Comparison of ENCODE assay signal across 41 cellular contexts in the genomic region with DNA sequence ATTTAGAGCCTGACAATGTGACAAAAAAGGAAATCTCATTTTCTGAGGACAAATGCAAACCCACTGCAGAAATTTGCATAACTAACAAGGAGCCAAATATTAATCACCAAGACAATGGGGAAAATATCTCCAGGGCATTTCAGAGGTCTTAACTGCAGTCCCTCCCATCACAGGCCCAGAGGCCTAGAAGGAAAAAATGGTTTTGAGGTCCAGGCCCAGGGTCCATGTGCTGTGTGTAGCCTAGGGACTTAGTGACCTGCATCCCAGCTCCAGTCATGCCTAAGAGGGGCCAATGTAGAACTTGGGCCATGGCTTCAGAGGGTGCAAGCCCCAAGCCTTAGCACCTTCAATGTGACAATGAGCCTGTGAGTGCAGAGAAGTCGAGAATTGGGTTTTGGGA. TPM values are rescaled to one million over a fixed set of nuclear protein-coding genes. Genes with fewer than 3 reads are reported as not detected.
"Had no signal": no experiment of that assay in that cellular context is flagged by ENCODE, and none has a peak within 500 bp of the region (broad histone marks: within the 10 kb centered on the region; RNA-seq: fewer than 3 reads in every experiment).

No MANE protein-coding gene starts in this region.

- H3K4me1 ChIP-seq: adrenal gland, ascending aorta, body of pancreas, breast epithelium had no signal

- H3K27ac ChIP-seq: adrenal gland, ascending aorta, body of pancreas, brain microvascular endothelial cell, breast epithelium, cardiac muscle cell had no signal

- H3K4me3 ChIP-seq: adrenal gland, ascending aorta, body of pancreas, breast epithelium, cardiac muscle cell had no signal

- H3K27ac Mint-ChIP-seq: activated naive CD4-positive, alpha-beta T cell treated with anti-CD3 and anti-CD28 coated beads, Interleukin-2, amount 10 ng/mL, durations not matched to agents 7 days and 5 days; activated naive CD4-positive, alpha-beta T cell treated with anti-CD3 and anti-CD28 coated beads, Interleukin-2, amount 50 U/mL, for 24 hours; activated naive CD4-positive, alpha-beta T cell treated with anti-CD3 and anti-CD28 coated beads, Interleukin-2, amount 50 U/mL, for 72 hours; activated naive CD8-positive, alpha-beta T cell; activated naive CD8-positive, alpha-beta T cell treated with anti-CD3 and anti-CD28 coated beads for 36 hours; activated naive CD8-positive, alpha-beta T cell treated with anti-CD3 and anti-CD28 coated beads, Interleukin-2, amount 10 ng/mL, durations not matched to agents 7 days and 5 days; activated naive CD8-positive, alpha-beta T cell treated with anti-CD3 and anti-CD28 coated beads, Interleukin-2, amount 50 U/mL, for 24 hours; activated T-cell treated with anti-CD3 and anti-CD28 coated beads, Interleukin-2, amount 50 U/mL, for 24 hours; activated T-cell treated with anti-CD3 and anti-CD28 coated beads, Interleukin-2, amount 50 U/mL, for 72 hours; activated T-helper 1 cell treated with anti-CD3 and anti-CD28 coated beads, Interleukin-12 subunit alpha, Interleukin-12 subunit beta, Interleukin-2, Interleukin-4 antibody, amounts not matched to agents 30 ng/mL and 10 ng/mL and 1 ng/mL, durations not matched to agents 14 hours and 24 hours and 36 hours; activated T-helper 17 cell treated with anti-CD3 and anti-CD28 coated beads, Interleukin-2, amount 50 U/mL, for 72 hours; activated T-helper 2 cell treated with anti-CD3 and anti-CD28 coated beads, Interferon-gamma antibody, Interleukin-2, Interleukin-4, amounts not matched to agents 10 μg/mL and 5 μg/mL and 100 μg/mL, durations not matched to agents 14 hours and 24 hours and 36 hours; brain had no signal

- H3K4me3 Mint-ChIP-seq: activated naive CD4-positive, alpha-beta T cell treated with anti-CD3 and anti-CD28 coated beads for 36 hours; activated naive CD4-positive, alpha-beta T cell treated with anti-CD3 and anti-CD28 coated beads, Interleukin-2, amount 10 ng/mL, durations not matched to agents 7 days and 5 days; activated naive CD4-positive, alpha-beta T cell treated with anti-CD3 and anti-CD28 coated beads, Interleukin-2, amount 50 U/mL, for 24 hours; activated naive CD8-positive, alpha-beta T cell; activated naive CD8-positive, alpha-beta T cell treated with anti-CD3 and anti-CD28 coated beads for 36 hours; activated naive CD8-positive, alpha-beta T cell treated with anti-CD3 and anti-CD28 coated beads, Interleukin-2, amount 10 ng/mL, durations not matched to agents 7 days and 5 days; activated naive CD8-positive, alpha-beta T cell treated with anti-CD3 and anti-CD28 coated beads, Interleukin-2, amount 50 U/mL, for 24 hours; activated T-cell treated with anti-CD3 and anti-CD28 coated beads, Interleukin-2, amount 50 U/mL, for 24 hours; activated T-cell treated with anti-CD3 and anti-CD28 coated beads, Interleukin-2, amount 50 U/mL, for 4 hours; activated T-cell treated with anti-CD3 and anti-CD28 coated beads, Interleukin-2, amount 50 U/mL, for 72 hours; activated T-helper 1 cell treated with anti-CD3 and anti-CD28 coated beads, Interleukin-12 subunit alpha, Interleukin-12 subunit beta, Interleukin-2, Interleukin-4 antibody, amounts not matched to agents 30 ng/mL and 10 ng/mL and 1 ng/mL, durations not matched to agents 14 hours and 24 hours and 36 hours; activated T-helper 17 cell treated with anti-CD3 and anti-CD28 coated beads, Interleukin-2, amount 50 U/mL, for 72 hours; brain; central memory CD8-positive, alpha-beta T cell had no signal

- H3K9me3 ChIP-seq: adrenal gland, body of pancreas had no signal

- FAIRE-seq: bronchial epithelial cell had no signal

- H3K27me3 Mint-ChIP-seq: activated naive CD4-positive, alpha-beta T cell treated with anti-CD3 and anti-CD28 coated beads, Interleukin-2, amount 10 ng/mL, durations not matched to agents 7 days and 5 days; activated naive CD4-positive, alpha-beta T cell treated with anti-CD3 and anti-CD28 coated beads, Interleukin-2, amount 50 U/mL, for 24 hours; activated naive CD8-positive, alpha-beta T cell; activated naive CD8-positive, alpha-beta T cell treated with anti-CD3 and anti-CD28 coated beads for 36 hours; activated naive CD8-positive, alpha-beta T cell treated with anti-CD3 and anti-CD28 coated beads, Interleukin-2, amount 10 ng/mL, durations not matched to agents 7 days and 5 days; activated naive CD8-positive, alpha-beta T cell treated with anti-CD3 and anti-CD28 coated beads, Interleukin-2, amount 50 U/mL, for 24 hours; activated T-helper 17 cell treated with anti-CD3 and anti-CD28 coated beads, Interleukin-2, amount 50 U/mL, for 72 hours; central memory CD8-positive, alpha-beta T cell had no signal

- H3K36me3 ChIP-seq: adrenal gland, ascending aorta, brain microvascular endothelial cell, breast epithelium, cardiac muscle cell had no signal

- ATAC-seq: activated naive CD4-positive, alpha-beta T cell treated with anti-CD3 and anti-CD28 coated beads, Interleukin-2, amount 50 U/mL, for 72 hours; activated naive CD8-positive, alpha-beta T cell treated with anti-CD3 and anti-CD28 coated beads, Interleukin-2, amount 50 U/mL, for 24 hours; activated T-cell treated with anti-CD3 and anti-CD28 coated beads, Interleukin-2, amount 50 U/mL, for 4 hours; activated T-cell treated with anti-CD3 and anti-CD28 coated beads, Interleukin-2, amount 50 U/mL, for 72 hours; activated T-helper 17 cell treated with anti-CD3 and anti-CD28 coated beads, Interleukin-2, amount 50 U/mL, for 72 hours; body of pancreas had no signal

- H3K4me1 Mint-ChIP-seq: activated naive CD4-positive, alpha-beta T cell treated with anti-CD3 and anti-CD28 coated beads, Interleukin-2, amount 10 ng/mL, durations not matched to agents 7 days and 5 days; activated naive CD8-positive, alpha-beta T cell treated with anti-CD3 and anti-CD28 coated beads, Interleukin-2, amount 10 ng/mL, durations not matched to agents 7 days and 5 days; activated T-helper 17 cell treated with anti-CD3 and anti-CD28 coated beads, Interleukin-2, amount 50 U/mL, for 72 hours; brain; central memory CD8-positive, alpha-beta T cell had no signal

- H3K27me3 ChIP-seq: ascending aorta, body of pancreas, brain microvascular endothelial cell, cardiac muscle cell had no signal

- DNase-seq: activated effector memory CD4-positive, alpha-beta T cell treated with anti-CD3 and anti-CD28 coated beads, Interleukin-2, amount 50 U/mL, for 16 hours; activated effector memory CD4-positive, alpha-beta T cell treated with Interleukin-2 at 50 U/mL for 16 hours; activated gamma-delta T cell; activated gamma-delta T cell treated with Interleukin-2 at 50 U/mL for 16 hours; activated naive CD4-positive, alpha-beta T cell; activated naive CD4-positive, alpha-beta T cell treated with anti-CD3 and anti-CD28 coated beads for 36 hours; activated naive CD4-positive, alpha-beta T cell treated with anti-CD3 and anti-CD28 coated beads, Interleukin-2, amount 10 ng/mL, durations not matched to agents 7 days and 5 days; activated naive CD4-positive, alpha-beta T cell treated with anti-CD3 and anti-CD28 coated beads, Interleukin-2, amount 50 U/mL, for 16 hours; activated naive CD4-positive, alpha-beta T cell treated with Interleukin-2 at 50 U/mL for 16 hours; activated naive CD8-positive, alpha-beta T cell treated with anti-CD3 and anti-CD28 coated beads for 36 hours; activated naive CD8-positive, alpha-beta T cell treated with anti-CD3 and anti-CD28 coated beads, Interleukin-2, amount 10 ng/mL, durations not matched to agents 7 days and 5 days; activated naive CD8-positive, alpha-beta T cell treated with anti-CD3 and anti-CD28 coated beads, Interleukin-2, amount 50 U/mL, for 24 hours; activated T-cell treated with anti-CD3 and anti-CD28 coated beads, Interleukin-2, amount 50 U/mL, for 1 hour; activated T-cell treated with anti-CD3 and anti-CD28 coated beads, Interleukin-2, amount 50 U/mL, for 24 hours; activated T-cell treated with anti-CD3 and anti-CD28 coated beads, Interleukin-2, amount 50 U/mL, for 4 hours; activated T-cell treated with anti-CD3 and anti-CD28 coated beads, Interleukin-2, amount 50 U/mL, for 48 hours; activated T-cell treated with anti-CD3 and anti-CD28 coated beads, Interleukin-2, amount 50 U/mL, for 72 hours; adrenal gland; amniotic stem cell; amygdala; anterior cingulate cortex; aorta; body of pancreas; brain microvascular endothelial cell; central memory CD4-positive, alpha-beta T cell; cerebellar nuclear complex had no signal

- H3K36me3 Mint-ChIP-seq: activated naive CD4-positive, alpha-beta T cell treated with anti-CD3 and anti-CD28 coated beads, Interleukin-2, amount 10 ng/mL, durations not matched to agents 7 days and 5 days; brain had no signal

RNA-seq across cellular contexts. Expression of a gene that starts 44.2 kb away (rescaled TPM):
- total RNA-seq: ascending aorta, bronchial epithelial cell, cardiac muscle cell, cardiac septum, cerebellum, chondrocyte had no signal
